In genomic region chr6:109093732-109094131, GRCh38 we compare ENCODE assay signal across 8 cellular contexts. TPM values are rescaled to one million over a fixed set of nuclear protein-coding genes. Genes with fewer than 3 reads are reported as not detected.
A peak's percentile ranks its signal among the peaks of the same experiment; 100 is the strongest.
DNase-seq lines count a peak whose midpoint lies in the region; ATAC-seq and TF ChIP-seq lines count a peak whose summit lies in the region.

No MANE protein-coding gene starts in this region.

- no peaks in the 10 kb centered on the region for H3K27me3 Mint-ChIP-seq in endothelial cell (ENCODE audit: unreplicated experiment)
- no peaks in the 10 kb centered on the region for H3K27me3 Mint-ChIP-seq in nephron progenitor cell (ENCODE audit: low read depth, poor library complexity)

- peak overlapping the region; percentile 94 for H3K4me3 Mint-ChIP-seq in endothelial cell (ENCODE audit: unreplicated experiment)
- peak overlapping the region; percentile 95 for H3K4me3 Mint-ChIP-seq in nephron progenitor cell

- H3K4me3 ChIP-seq in Panc1 (ENCODE audit: low read depth in 2 of 2, low read length in 2 of 2): peak overlapping the region; percentile 64 to 89

- TF ChIP-seq CTCF in Panc1 (IDR thresholded peaks at IDR 0.05): no peak
- TF ChIP-seq CTCF in endothelial cell (IDR thresholded peaks at IDR 0.05; ENCODE audit: unreplicated experiment): no peak
- TF ChIP-seq CTCF in nephron progenitor cell (IDR thresholded peaks at IDR 0.05): no peak

- H3K4me1 Mint-ChIP-seq in endothelial cell (ENCODE audit: unreplicated experiment): peaks cover 23% of the 10 kb centered on the region
- H3K4me1 Mint-ChIP-seq in nephron progenitor cell: peaks cover 52% of the 10 kb centered on the region

- peak overlapping the region; percentile 78 for H3K27ac ChIP-seq in Panc1 (ENCODE audit: low read length)

- H3K27me3 ChIP-seq in Panc1 (ENCODE audit: control insufficient read depth, insufficient read depth, low read length): no peaks in the 10 kb centered on the region

- POLR2A ChIA-PET in Panc1 (lab: Charles Lee): interaction anchor here (0.6 to 1.5 kb wide), 15 partner anchors 8 to 1781 kb away, joined by 3 to 6 read pairs (median 4); partner anchors contain the start of genes ARMC2 and OSTM1

- ATAC-seq in Panc1 (no peak), GM18868 (IDR thresholded peaks at IDR 0.05; ENCODE audit: unreplicated experiment) (no peak), GM19035 (IDR thresholded peaks at IDR 0.05; ENCODE audit: unreplicated experiment) (no peak), HG03045 (IDR thresholded peaks at IDR 0.05; ENCODE audit: unreplicated experiment) (no peak)

- BruUV-seq in Panc1 (replicated peaks; lab: Mats Ljungman, UMichigan): no TSS peak

- CTCF ChIA-PET in Panc1 (lab: Charles Lee): interaction anchor here (0.6 to 0.7 kb wide), 2 partner anchors 78 to 1173 kb away, joined by 3 to 5 read pairs; no protein-coding TSS in a partner anchor

- DNase-seq in DMS53 (lab: John Stamatoyannopoulos, UW) (peak; percentile 31), DMS53 treated with DMSO at 0.1 percent for 48 hours (lab: John Stamatoyannopoulos, UW; ENCODE audit: unreplicated experiment) (no peak), Panc1 (ENCODE audit: low read depth, low spot score) (no peak), endothelial cell (ENCODE audit: low spot score) (no peak), nephron progenitor cell (no peak)

- H3K9me3 ChIP-seq in Panc1 (ENCODE audit: control insufficient read depth, insufficient read depth, low read depth, low read length): no peaks in the 10 kb centered on the region

- H3K36me3 ChIP-seq in Panc1 (ENCODE audit: control insufficient read depth, insufficient read depth, low read length): no peaks in the 10 kb centered on the region

- peak overlapping the region; percentile 81 for H3K27ac Mint-ChIP-seq in endothelial cell (ENCODE audit: unreplicated experiment)
- peak overlapping the region; percentile 87 for H3K27ac Mint-ChIP-seq in nephron progenitor cell

- intact Hi-C loops in Panc1 (cut with micrococcal nuclease; ENCODE audit: unreplicated experiment): loop anchor here (2.0 kb wide), 1 partner anchor 289 kb away; the partner anchor contains the start of gene CD164

- peaks cover 18% of the 10 kb centered on the region for H3K4me1 ChIP-seq in Panc1 (ENCODE audit: control insufficient read depth, insufficient read depth, low read length)

- no peaks in the 10 kb centered on the region for H3K9me3 Mint-ChIP-seq in endothelial cell (ENCODE audit: unreplicated experiment)
- no peaks in the 10 kb centered on the region for H3K9me3 Mint-ChIP-seq in nephron progenitor cell

- in situ Hi-C loops in Panc1 (cut with HindIII; ENCODE audit: low pct_unique_long_range_greater_than_20kb, low sequenced_read_pairs): no loop called here

- H3K36me3 Mint-ChIP-seq in endothelial cell (ENCODE audit: low read depth, unreplicated experiment) (peaks cover 3% of the 10 kb centered on the region), nephron progenitor cell (ENCODE audit: low read depth) (peaks cover 12% of the 10 kb centered on the region)

RNA-seq across cellular contexts. Expression of gene SESN1, which starts 0.9 kb away (rescaled TPM):
- total RNA-seq in Panc1 (2021; ENCODE audit: unreplicated experiment) (11.3 TPM), endothelial cell (ENCODE audit: unreplicated experiment) (23.6 TPM)
- polyA plus RNA-seq in Panc1 (2012; ENCODE audit: insufficient read length): 5.5 TPM

RNA-seq across cellular contexts. Expression of gene CEP57L1, which starts 1.6 kb away (rescaled TPM):
- total RNA-seq in Panc1 (2021; ENCODE audit: unreplicated experiment): 37.6 TPM
- 15.0 TPM for polyA plus RNA-seq in Panc1 (2012; ENCODE audit: insufficient read length)
- total RNA-seq in endothelial cell (ENCODE audit: unreplicated experiment): 11.0 TPM
